Comparison of ENCODE assay signal across 1 cellular context in genomic region chr2:20682166-20682565, GRCh38.
TF ChIP-seq lines count a peak whose summit lies in the region.

No MANE protein-coding gene starts in this region.

TF ChIP-seq in HepG2, 621 proteins besides CTCF, POLR2A, EP300 and RAD21 (continued from another document and continues in another):
- TF ChIP-seq NR3C1 (CRISPR knock-in tag; IDR thresholded peaks at IDR 0.05), result no peak
- TF ChIP-seq SUZ12 (IDR thresholded peaks at IDR 0.05; ENCODE audit: low read depth, low read length), result no peak
- TF ChIP-seq NFAT5 (CRISPR knock-in tag; IDR thresholded peaks at IDR 0.05), result no peak
- TF ChIP-seq MTA1 (CRISPR knock-in tag; IDR thresholded peaks at IDR 0.05; ENCODE audit: borderline replicate concordance), result no peak
- TF ChIP-seq ZNF17 (CRISPR knock-in tag; IDR thresholded peaks at IDR 0.05), result no peak
- 0 out of 2 replicates have a peak, but pooled peaks have one; percentile 14 for TF ChIP-seq ZMYM4 (CRISPR knock-in tag; IDR thresholded peaks at IDR 0.05)
- TF ChIP-seq ZNF597 (CRISPR knock-in tag; IDR thresholded peaks at IDR 0.05), result no peak
- peak; percentile 12; the same call in 1 of the 2 replicates for TF ChIP-seq SALL1 (CRISPR knock-in tag; IDR thresholded peaks at IDR 0.05)
- no peak for TF ChIP-seq AKAP8 (CRISPR knock-in tag; IDR thresholded peaks at IDR 0.05)
- no peak for TF ChIP-seq ZNF563 (CRISPR knock-in tag; IDR thresholded peaks at IDR 0.05)
- TF ChIP-seq HDAC6 (IDR thresholded peaks at IDR 0.05; ENCODE audit: low read depth, low read length), result no peak
- no peak for TF ChIP-seq ZNF30 (CRISPR knock-in tag; IDR thresholded peaks at IDR 0.05)
- peak; percentile 88 for TF ChIP-seq STAG1 (CRISPR knock-in tag; IDR thresholded peaks at IDR 0.05)
- no peak for TF ChIP-seq ZNF264 (CRISPR knock-in tag; IDR thresholded peaks at IDR 0.05)
- TF ChIP-seq TSC22D2 (CRISPR knock-in tag; IDR thresholded peaks at IDR 0.05; ENCODE audit: borderline replicate concordance), result peak; percentile 44; the same call in 1 of the 2 replicates
- TF ChIP-seq ZKSCAN5 (CRISPR knock-in tag; IDR thresholded peaks at IDR 0.05), result no peak
- no peak for TF ChIP-seq RFX1 (IDR thresholded peaks at IDR 0.05)
- no peak for TF ChIP-seq GFI1 (CRISPR knock-in tag; IDR thresholded peaks at IDR 0.05; ENCODE audit: borderline replicate concordance)
- TF ChIP-seq YEATS2 (CRISPR knock-in tag; IDR thresholded peaks at IDR 0.05; ENCODE audit: borderline replicate concordance), result no peak
- no peak for TF ChIP-seq ZNF446 (CRISPR knock-in tag; IDR thresholded peaks at IDR 0.05)
- TF ChIP-seq ZNF841 (CRISPR knock-in tag; IDR thresholded peaks at IDR 0.05; ENCODE audit: borderline replicate concordance), result no peak
- peak; percentile 65; the same call in 1 of the 2 replicates for TF ChIP-seq REPIN1 (CRISPR knock-in tag; IDR thresholded peaks at IDR 0.05; ENCODE audit: borderline replicate concordance, low read depth)
- no peak for TF ChIP-seq ZNF260 (CRISPR knock-in tag; IDR thresholded peaks at IDR 0.05; ENCODE audit: borderline replicate concordance, low read depth)
- TF ChIP-seq ZNF790 (CRISPR knock-in tag; IDR thresholded peaks at IDR 0.05; ENCODE audit: borderline replicate concordance), result no peak
- TF ChIP-seq ZFP36L2 (CRISPR knock-in tag; IDR thresholded peaks at IDR 0.05), result no peak
- 0 out of 2 replicates have a peak, but pooled peaks have one; percentile 23 for TF ChIP-seq DRAP1 (CRISPR knock-in tag; IDR thresholded peaks at IDR 0.05)
- TF ChIP-seq ZSCAN21 (CRISPR knock-in tag; IDR thresholded peaks at IDR 0.05; ENCODE audit: borderline replicate concordance), result no peak
- TF ChIP-seq ZFX (CRISPR knock-in tag; IDR thresholded peaks at IDR 0.05; ENCODE audit: low read depth), result no peak
- no peak for TF ChIP-seq TCF7 (IDR thresholded peaks at IDR 0.05; ENCODE audit: low read depth)
- no peak for TF ChIP-seq NFKB2 (CRISPR knock-in tag; IDR thresholded peaks at IDR 0.05; ENCODE audit: borderline replicate concordance)
- no peak for TF ChIP-seq IKZF4 (CRISPR knock-in tag; IDR thresholded peaks at IDR 0.05; ENCODE audit: borderline replicate concordance, low read depth, not compliant biosample characterization)
- no peak for TF ChIP-seq ZNF740 (CRISPR knock-in tag; IDR thresholded peaks at IDR 0.05)
- TF ChIP-seq KDM2A (CRISPR knock-in tag; IDR thresholded peaks at IDR 0.05; ENCODE audit: borderline replicate concordance, low read depth), result no peak
- TF ChIP-seq GATAD1 (CRISPR knock-in tag; IDR thresholded peaks at IDR 0.05), result no peak
- no peak for TF ChIP-seq MYPOP (CRISPR knock-in tag; IDR thresholded peaks at IDR 0.05)
- TF ChIP-seq NR1H2 (CRISPR knock-in tag; IDR thresholded peaks at IDR 0.05; ENCODE audit: borderline replicate concordance, low read depth), result no peak
- no peak for TF ChIP-seq NFE2L1 (CRISPR knock-in tag; IDR thresholded peaks at IDR 0.05; ENCODE audit: borderline replicate concordance)
- no peak for TF ChIP-seq PREB (CRISPR knock-in tag; IDR thresholded peaks at IDR 0.05)
- TF ChIP-seq ZNF710 (CRISPR knock-in tag; IDR thresholded peaks at IDR 0.05; ENCODE audit: borderline replicate concordance), result 0 out of 2 replicates have a peak, but pooled peaks have one; percentile 21
- TF ChIP-seq BORCS8-MEF2B (CRISPR knock-in tag; IDR thresholded peaks at IDR 0.05), result peak; percentile 60; the same call in 1 of the 2 replicates
- no peak for TF ChIP-seq IKZF5 (CRISPR knock-in tag; IDR thresholded peaks at IDR 0.05)
- TF ChIP-seq HMGXB3 (CRISPR knock-in tag; IDR thresholded peaks at IDR 0.05; ENCODE audit: borderline replicate concordance), result no peak
- no peak for TF ChIP-seq HNRNPK (IDR thresholded peaks at IDR 0.05; ENCODE audit: low read depth, low read length, poor library complexity, severe bottlenecking)
- no peak for TF ChIP-seq ZNF879 (CRISPR knock-in tag; IDR thresholded peaks at IDR 0.05)
- TF ChIP-seq HNRNPUL1 (IDR thresholded peaks at IDR 0.05; ENCODE audit: low read depth, low read length), result no peak
- no peak for TF ChIP-seq ELF3 (CRISPR knock-in tag; IDR thresholded peaks at IDR 0.05)
- TF ChIP-seq SMC3 (IDR thresholded peaks at IDR 0.05; ENCODE audit: low read length), result peak; percentile 86
- TF ChIP-seq U2AF1 (optimal IDR thresholded peaks at IDR 0.05; ENCODE audit: low read depth, low read length), result no peak
- no peak for TF ChIP-seq SOX6 (IDR thresholded peaks at IDR 0.05)
- 0 out of 2 replicates have a peak, but pooled peaks have one; percentile 26 for TF ChIP-seq SOX6 (CRISPR knock-in tag; IDR thresholded peaks at IDR 0.05)
- TF ChIP-seq MBD4 (IDR thresholded peaks at IDR 0.05; ENCODE audit: borderline replicate concordance, low read length), result no peak
